22 cellular contexts compared by ENCODE assay signal in the genomic region with DNA sequence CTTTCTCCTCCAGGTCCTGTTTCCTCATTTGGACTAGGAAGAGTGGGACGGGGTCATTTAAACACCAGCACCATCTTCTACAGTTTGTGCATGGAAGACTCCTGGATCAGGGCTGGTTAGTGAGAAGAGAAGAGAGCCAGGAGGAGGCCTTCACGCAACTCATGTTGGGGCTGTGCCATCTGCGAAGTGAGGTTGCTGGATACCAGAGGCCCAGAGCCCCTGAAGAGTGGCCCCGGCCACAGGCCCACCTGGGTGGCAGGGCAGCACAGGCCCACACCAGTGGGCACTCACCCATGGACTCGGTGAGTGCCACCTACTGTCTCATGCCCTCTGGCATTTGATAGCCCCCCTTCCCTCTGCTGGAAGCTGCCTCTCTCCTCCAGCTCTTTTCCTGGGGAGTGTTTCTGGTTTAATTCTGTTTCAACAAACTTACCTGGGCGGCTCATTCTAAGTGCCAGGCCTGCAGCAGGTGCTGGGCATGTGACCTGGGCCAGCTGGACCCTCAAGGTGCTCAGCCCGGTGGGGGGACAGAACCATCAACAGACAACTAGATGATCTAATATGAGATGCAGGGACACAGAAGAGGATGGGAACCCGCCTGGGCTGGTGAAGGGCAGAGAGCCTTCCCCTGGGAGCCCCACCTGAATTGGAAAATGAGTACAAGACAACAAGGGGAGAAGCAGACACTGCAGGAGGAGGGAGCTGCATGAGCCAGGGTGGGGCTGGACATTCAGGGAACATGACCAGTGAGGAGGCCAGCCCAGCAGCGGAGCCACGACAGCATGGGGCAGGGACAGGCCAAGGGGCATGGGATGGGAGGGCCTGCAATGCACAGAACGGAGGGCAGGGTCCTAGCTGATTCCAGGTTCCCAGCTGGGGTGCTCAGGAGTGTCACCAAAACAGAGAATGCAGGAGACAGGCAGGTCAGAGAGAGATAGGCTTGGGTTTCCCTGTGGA.
DNase-seq lines count a peak whose midpoint lies in the region; ATAC-seq and TF ChIP-seq lines count a peak whose summit lies in the region.
"Had no signal": no experiment of that assay in that cellular context is flagged by ENCODE, and none has a peak within 500 bp of the region (broad histone marks: within the 10 kb centered on the region; RNA-seq: fewer than 3 reads in every experiment).

No MANE protein-coding gene starts in this region.

- no peak overlapping the region for H3K4me3 Mint-ChIP-seq in endothelial cell (ENCODE audit: unreplicated experiment)
- H3K4me3 Mint-ChIP-seq in osteocyte (ENCODE audit: unreplicated experiment): no peak overlapping the region
- H3K4me3 Mint-ChIP-seq: CD8-positive, alpha-beta memory T cell had no signal

- H3K9me3 Mint-ChIP-seq in endothelial cell (ENCODE audit: unreplicated experiment) (no peaks in the 10 kb centered on the region), osteocyte (ENCODE audit: unreplicated experiment) (no peaks in the 10 kb centered on the region)

- H3K4me1 Mint-ChIP-seq in endothelial cell (ENCODE audit: unreplicated experiment) (no peaks in the 10 kb centered on the region), osteocyte (ENCODE audit: unreplicated experiment) (peaks cover 2% of the 10 kb centered on the region)
- H3K4me1 Mint-ChIP-seq: CD8-positive, alpha-beta memory T cell had no signal

- DNase-seq in activated CD4-positive, CD25-positive, alpha-beta regulatory T cell treated with anti-CD3 and anti-CD28 coated beads, Interleukin-2, amount 50 U/mL, for 72 hours: peak; percentile 19
- DNase-seq in endothelial cell (ENCODE audit: low spot score): peak; percentile 2
- DNase-seq in osteocyte (ENCODE audit: extremely low spot score, unreplicated experiment): peak; percentile 80
- no peak for DNase-seq in NCI-H2029 treated with DMSO at 0.1 percent for 48 hours (lab: John Stamatoyannopoulos, UW)
- DNase-seq in cerebellar nuclear complex (lab: John Stamatoyannopoulos, UW): no peak
- DNase-seq: 8988T; ACHN; BE2C; CD8-positive, alpha-beta memory T cell; DMS 273 treated with DMSO at 0.1 percent for 48 hours; DMS79; EL; GDM1; NCI-H1092 treated with DMSO at 0.1 percent for 48 hours; NCI-H1436; NCI-H187 treated with DMSO at 0.1 percent for 48 hours; NCI-H2107; NCI-H526 treated with DMSO at 0.1 percent for 48 hours; Right ventricle myocardium superior; RPMI8226 had no signal

- TF ChIP-seq CTCF in endothelial cell (IDR thresholded peaks at IDR 0.05; ENCODE audit: unreplicated experiment): no peak
- TF ChIP-seq CTCF in osteocyte (IDR thresholded peaks at IDR 0.05): no peak

- ATAC-seq in activated CD4-positive, CD25-positive, alpha-beta regulatory T cell treated with anti-CD3 and anti-CD28 coated beads, Interleukin-2, amount 50 U/mL, for 24 hours: no peak
- no peak for ATAC-seq in HG02678 (IDR thresholded peaks at IDR 0.05; ENCODE audit: unreplicated experiment)

- H3K27me3 Mint-ChIP-seq in endothelial cell (ENCODE audit: unreplicated experiment) (peaks cover 8% of the 10 kb centered on the region), osteocyte (ENCODE audit: unreplicated experiment) (peaks cover 9% of the 10 kb centered on the region)

- H3K27ac Mint-ChIP-seq in endothelial cell (ENCODE audit: unreplicated experiment) (no peak overlapping the region), osteocyte (ENCODE audit: unreplicated experiment) (no peak overlapping the region)
- H3K27ac Mint-ChIP-seq: CD8-positive, alpha-beta memory T cell had no signal

- H3K36me3 Mint-ChIP-seq in endothelial cell (ENCODE audit: low read depth, unreplicated experiment): peaks cover 3% of the 10 kb centered on the region
- H3K36me3 Mint-ChIP-seq in osteocyte (ENCODE audit: unreplicated experiment): no peaks in the 10 kb centered on the region
- H3K36me3 Mint-ChIP-seq: CD8-positive, alpha-beta memory T cell had no signal

Comparison
In these comparisons a context has a peak if more than half of its experiments do, and no peak if none do; other contexts are left out.
1. DNase-seq: peak in activated CD4-positive, CD25-positive, alpha-beta regulatory T cell treated with anti-CD3 and anti-CD28 coated beads, Interleukin-2, amount 50 U/mL, for 72 hours (single experiment), endothelial cell (single experiment) and osteocyte (single experiment); none in NCI-H2029 treated with DMSO at 0.1 percent for 48 hours (single experiment) and cerebellar nuclear complex (0 of 2).